In the genomic region with DNA sequence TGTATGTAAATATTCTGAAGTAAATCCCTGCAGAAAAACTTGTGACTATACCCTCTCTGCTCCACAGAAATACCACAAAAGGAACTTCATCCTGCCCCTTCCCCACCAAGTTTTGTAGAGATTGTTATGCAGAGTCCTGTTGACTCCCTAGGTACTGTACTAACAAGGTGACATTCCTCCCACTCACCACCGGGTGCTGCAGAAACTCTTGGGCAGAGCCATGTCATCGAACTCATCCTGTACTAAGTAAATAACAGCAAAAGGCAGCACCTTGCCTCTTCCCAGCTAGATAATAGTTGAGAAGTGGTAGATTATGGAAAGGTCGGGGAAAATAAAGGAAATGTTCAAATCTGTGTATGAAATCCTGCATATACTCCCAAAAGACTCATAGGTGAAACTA, we compare ENCODE assay signal across 14 cellular contexts.
DNase-seq lines count a peak whose midpoint lies in the region; ATAC-seq and TF ChIP-seq lines count a peak whose summit lies in the region.
"Had no signal": no experiment of that assay in that cellular context is flagged by ENCODE, and none has a peak within 500 bp of the region (broad histone marks: within the 10 kb centered on the region; RNA-seq: fewer than 3 reads in every experiment).

No MANE protein-coding gene starts in this region.

- H3K79me2 ChIP-seq in DND-41 (ENCODE audit: insufficient read depth, low read length) (no peaks in the 10 kb centered on the region), PC-3 (ENCODE audit: low read length) (no peaks in the 10 kb centered on the region)

- H3K36me3 ChIP-seq in DND-41 (ENCODE audit: insufficient read depth, low read length) = no peaks in the 10 kb centered on the region
- H3K36me3 ChIP-seq in PC-3 (ENCODE audit: low read depth, low read length) = no peaks in the 10 kb centered on the region
- H3K36me3 ChIP-seq in colonic mucosa = no peaks in the 10 kb centered on the region

- intact Hi-C loops in PC-3 (cut with micrococcal nuclease) (loop anchor here (10.0 kb wide), 2 partner anchors 75 to 185 kb away; no protein-coding TSS in a partner anchor), colonic mucosa (cut with DNase I) (no loop called here)

- H3K9ac ChIP-seq in DND-41 (ENCODE audit: low read depth, low read length) (no peak overlapping the region), PC-3 (ENCODE audit: low read length) (no peak overlapping the region), colonic mucosa (ENCODE audit: low read depth in 2 of 2, low read length in 2 of 2) (no peak overlapping the region)

- H3K9me2 ChIP-seq in PC-3 (replicated peaks; ENCODE audit: low read length) = no peaks in the 10 kb centered on the region

- no peaks in the 10 kb centered on the region for H3K9me3 ChIP-seq in DND-41 (ENCODE audit: insufficient read depth, low read length, severe bottlenecking)
- no peaks in the 10 kb centered on the region for H3K9me3 ChIP-seq in PC-3 (ENCODE audit: low read length)
- no peaks in the 10 kb centered on the region for H3K9me3 ChIP-seq in colonic mucosa

- H3K9me3 Mint-ChIP-seq in activated CD4-positive, alpha-beta T cell treated with anti-CD3 and anti-CD28 coated beads, Interleukin-2, amount 10 ng/mL, durations not matched to agents 7 days and 5 days = peaks cover 4% of the 10 kb centered on the region

- DNase-seq in DND-41 (peak; percentile 20), PC-3 (peak; percentile 60), iPS DF 4.7 (ENCODE audit: extremely low read depth, low spot score) (peak; percentile 36), colonic mucosa (no peak)
- no peak for DNase-seq in activated CD4-positive, alpha-beta T cell treated with anti-CD3 and anti-CD28 coated beads, Interleukin-2, amount 10 ng/mL, durations not matched to agents 7 days and 5 days
- no peak for DNase-seq in activated CD4-positive, CD25-positive, alpha-beta regulatory T cell treated with anti-CD3 and anti-CD28 coated beads, Interleukin-2, amount 50 U/mL, for 72 hours
- DNase-seq: activated CD4-positive, alpha-beta T cell treated with anti-CD3 and anti-CD28 coated beads, Interleukin-2, amount 50 U/mL, for 4 hours; activated naive CD8-positive, alpha-beta T cell treated with anti-CD3 and anti-CD28 coated beads for 36 hours; head of caudate nucleus; NCI-H146; SIG-M5 had no signal

- H3K27me3 Mint-ChIP-seq in activated CD4-positive, alpha-beta T cell treated with anti-CD3 and anti-CD28 coated beads, Interleukin-2, amount 10 ng/mL, durations not matched to agents 7 days and 5 days = no peaks in the 10 kb centered on the region
- H3K27me3 Mint-ChIP-seq: activated naive CD8-positive, alpha-beta T cell treated with anti-CD3 and anti-CD28 coated beads for 36 hours had no signal

- H3K27ac ChIP-seq in DND-41 (ENCODE audit: low read length) (no peak overlapping the region), PC-3 (ENCODE audit: low read length) (no peak overlapping the region), colonic mucosa (no peak overlapping the region)
- H3K27ac ChIP-seq: skin epidermis had no signal

- no peaks in the 10 kb centered on the region for H4K20me1 ChIP-seq in DND-41 (ENCODE audit: insufficient read depth, low read length)
- no peaks in the 10 kb centered on the region for H4K20me1 ChIP-seq in PC-3 (ENCODE audit: low read length)

- no peak overlapping the region for H3K27ac Mint-ChIP-seq in activated CD4-positive, alpha-beta T cell treated with anti-CD3 and anti-CD28 coated beads, Interleukin-2, amount 10 ng/mL, durations not matched to agents 7 days and 5 days
- H3K27ac Mint-ChIP-seq: activated naive CD8-positive, alpha-beta T cell treated with anti-CD3 and anti-CD28 coated beads for 36 hours had no signal

- no peaks in the 10 kb centered on the region; the same call in 1 of the 2 replicates for H3K4me1 ChIP-seq in DND-41 (ENCODE audit: insufficient read depth, low read length)
- H3K4me1 ChIP-seq in PC-3 (ENCODE audit: insufficient read depth, low read length) = no peaks in the 10 kb centered on the region
- no peaks in the 10 kb centered on the region for H3K4me1 ChIP-seq in colonic mucosa

- CTCF ChIA-PET in PC-3 (lab: Charles Lee) = no interaction called here
- CTCF ChIA-PET in activated CD4-positive, alpha-beta T cell treated with anti-CD3 and anti-CD28 coated beads, Interleukin-2, amount 10 ng/mL, durations not matched to agents 7 days and 5 days (lab: Charles Lee) = no interaction called here

- H3K4me3 Mint-ChIP-seq in activated CD4-positive, alpha-beta T cell treated with anti-CD3 and anti-CD28 coated beads, Interleukin-2, amount 10 ng/mL, durations not matched to agents 7 days and 5 days = no peak overlapping the region
- H3K4me3 Mint-ChIP-seq: activated naive CD8-positive, alpha-beta T cell treated with anti-CD3 and anti-CD28 coated beads for 36 hours had no signal

- H2AFZ ChIP-seq in DND-41 (ENCODE audit: low read depth, low read length) (no peak overlapping the region), PC-3 (ENCODE audit: low read length) (no peak overlapping the region)

- H3K4me1 Mint-ChIP-seq in activated CD4-positive, alpha-beta T cell treated with anti-CD3 and anti-CD28 coated beads, Interleukin-2, amount 10 ng/mL, durations not matched to agents 7 days and 5 days = no peaks in the 10 kb centered on the region
- H3K4me1 Mint-ChIP-seq: activated naive CD8-positive, alpha-beta T cell treated with anti-CD3 and anti-CD28 coated beads for 36 hours had no signal

- TF ChIP-seq CTCF in DND-41 (IDR thresholded peaks at IDR 0.05; ENCODE audit: borderline replicate concordance, extremely low read depth, low read length, poor library complexity, severe bottlenecking) (peak; percentile 61), PC-3 (conservative IDR thresholded peaks at IDR 0.05; ENCODE audit: low read depth, low read length) (peak; percentile 60), colonic mucosa (IDR thresholded peaks at IDR 0.05) (no peak)

- H3K36me3 Mint-ChIP-seq in activated CD4-positive, alpha-beta T cell treated with anti-CD3 and anti-CD28 coated beads, Interleukin-2, amount 10 ng/mL, durations not matched to agents 7 days and 5 days (ENCODE audit: low read depth) = no peaks in the 10 kb centered on the region
- H3K36me3 Mint-ChIP-seq: activated naive CD8-positive, alpha-beta T cell treated with anti-CD3 and anti-CD28 coated beads for 36 hours had no signal

- no TSS peak for BruUV-seq in PC-3 (replicated peaks; lab: Mats Ljungman, UMichigan)

- H3K4me2 ChIP-seq in DND-41 (ENCODE audit: insufficient read depth, low read length) (no peak overlapping the region), PC-3 (ENCODE audit: low read length) (no peak overlapping the region)

- H3K27me3 ChIP-seq in DND-41 (ENCODE audit: insufficient read depth, low read length, poor library complexity) = no peaks in the 10 kb centered on the region
- H3K27me3 ChIP-seq in PC-3 (ENCODE audit: low read length) = no peaks in the 10 kb centered on the region
- no peaks in the 10 kb centered on the region for H3K27me3 ChIP-seq in colonic mucosa

- peak; percentile 81 for ATAC-seq in DND-41 (ENCODE audit: insufficient read depth, low read depth)
- ATAC-seq in HG02759 (IDR thresholded peaks at IDR 0.05; ENCODE audit: unreplicated experiment) = peak; percentile 57
- peak; percentile 88 for ATAC-seq in PC-3
- ATAC-seq in HG03378 (IDR thresholded peaks at IDR 0.05; ENCODE audit: unreplicated experiment) = no peak

- H3K4me3 ChIP-seq in DND-41 (ENCODE audit: low read depth in 1 of 2, low read length in 2 of 2) (no peak overlapping the region), PC-3 (ENCODE audit: low read length) (no peak overlapping the region), colonic mucosa (no peak overlapping the region)
- H3K4me3 ChIP-seq: skin epidermis had no signal

- POLR2A ChIA-PET in PC-3 (lab: Charles Lee; ENCODE audit: unreplicated experiment) = no interaction called here
- POLR2A ChIA-PET in activated CD4-positive, alpha-beta T cell treated with anti-CD3 and anti-CD28 coated beads, Interleukin-2, amount 10 ng/mL, durations not matched to agents 7 days and 5 days (lab: Charles Lee) = no interaction called here

- no peaks in the 10 kb centered on the region for H3F3A ChIP-seq in PC-3 (ENCODE audit: low read length, unreplicated experiment)

Comparison
In these comparisons a context has a peak if more than half of its experiments do, and no peak if none do; other contexts are left out.
1. DNase-seq: peak in DND-41 (single experiment), PC-3 (single experiment) and iPS DF 4.7 (single experiment); none in activated CD4-positive, alpha-beta T cell treated with anti-CD3 and anti-CD28 coated beads, Interleukin-2, amount 10 ng/mL, durations not matched to agents 7 days and 5 days (single experiment), colonic mucosa (single experiment) and activated CD4-positive, CD25-positive, alpha-beta regulatory T cell treated with anti-CD3 and anti-CD28 coated beads, Interleukin-2, amount 50 U/mL, for 72 hours (single experiment).